Comparison of ENCODE assay signal across 14 cellular contexts in the genomic region with DNA sequence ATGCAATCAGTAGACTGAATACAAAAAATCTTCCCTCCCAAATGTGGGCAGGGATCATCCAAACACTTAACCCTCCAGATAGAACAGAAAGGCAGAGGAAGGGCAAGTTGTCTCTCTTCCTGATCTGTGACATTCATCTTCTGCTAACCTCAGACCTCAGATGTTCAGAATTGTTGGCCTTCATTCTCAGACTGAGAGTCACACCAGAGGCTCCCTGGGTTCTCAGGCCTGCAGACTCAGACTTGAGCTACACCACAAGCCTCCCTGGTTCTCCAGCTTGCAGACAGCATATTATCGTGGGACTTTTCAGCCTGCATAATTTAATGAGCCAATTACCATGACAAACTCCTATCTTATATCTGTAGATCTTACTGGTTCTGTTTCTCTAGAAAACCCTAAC.
DNase-seq lines count a peak whose midpoint lies in the region; TF ChIP-seq lines count a peak whose summit lies in the region.
"Had no signal": no experiment of that assay in that cellular context is flagged by ENCODE, and none has a peak within 500 bp of the region (broad histone marks: within the 10 kb centered on the region; RNA-seq: fewer than 3 reads in every experiment).

No MANE protein-coding gene starts in this region.

- no peaks in the 10 kb centered on the region for H3K36me3 Mint-ChIP-seq in neural progenitor cell
- H3K36me3 Mint-ChIP-seq in activated CD4-positive, alpha-beta T cell treated with anti-CD3 and anti-CD28 coated beads, Interleukin-2, amount 10 ng/mL, durations not matched to agents 24 days and 14 days (ENCODE audit: low read depth), result no peaks in the 10 kb centered on the region
- H3K36me3 Mint-ChIP-seq in immature natural killer cell, result peaks cover 0 to 5% (median 0%) of the 10 kb centered on the region in 3 donors
- H3K36me3 Mint-ChIP-seq in activated CD4-positive, alpha-beta T cell treated with anti-CD3 and anti-CD28 coated beads, Interleukin-2, amount 10 ng/mL, durations not matched to agents 7 days and 5 days (ENCODE audit: low read depth), result no peaks in the 10 kb centered on the region

- 0 out of 2 replicates have a peak overlapping the region, but pooled peaks have one; percentile 39 for H2AFZ ChIP-seq in OCI-LY3 (ENCODE audit: low read depth, low read length)
- peak overlapping the region; percentile 34 for H2AFZ ChIP-seq in neural progenitor cell (replicated peaks)
- H2AFZ ChIP-seq: GM23248 had no signal

- peak; percentile 9 for DNase-seq in brain microvascular endothelial cell
- no peak for DNase-seq in neural progenitor cell (ENCODE audit: low spot score)
- no peak for DNase-seq in activated CD4-positive, alpha-beta T cell treated with anti-CD3 and anti-CD28 coated beads, Interleukin-2, amount 10 ng/mL, durations not matched to agents 24 days and 14 days
- no peak for DNase-seq in immature natural killer cell
- DNase-seq in SIG-M5 treated with dmso at 0.1 percent for 504 hours (lab: John Stamatoyannopoulos, UW; ENCODE audit: unreplicated experiment), result no peak
- no peak for DNase-seq in activated CD4-positive, alpha-beta T cell treated with anti-CD3 and anti-CD28 coated beads, Interleukin-2, amount 10 ng/mL, durations not matched to agents 7 days and 5 days
- DNase-seq: C1 segment of cervical spinal cord; CD4-positive, alpha-beta T cell; DMS79; GM23248; H9 had no signal

- POLR2A ChIA-PET in activated CD4-positive, alpha-beta T cell treated with anti-CD3 and anti-CD28 coated beads, Interleukin-2, amount 10 ng/mL, durations not matched to agents 7 days and 5 days (lab: Charles Lee), result no interaction called here

- CTCF ChIA-PET in activated CD4-positive, alpha-beta T cell treated with anti-CD3 and anti-CD28 coated beads, Interleukin-2, amount 10 ng/mL, durations not matched to agents 7 days and 5 days (lab: Charles Lee), result no interaction called here

- H3K27me3 Mint-ChIP-seq in neural progenitor cell (ENCODE audit: insufficient read depth, low read depth) (peaks cover 2% of the 10 kb centered on the region), immature natural killer cell (ENCODE audit: low read depth in 3 of 3) (no peaks in the 10 kb centered on the region)
- no peaks in the 10 kb centered on the region for H3K27me3 Mint-ChIP-seq in activated CD4-positive, alpha-beta T cell treated with anti-CD3 and anti-CD28 coated beads, Interleukin-2, amount 10 ng/mL, durations not matched to agents 24 days and 14 days
- H3K27me3 Mint-ChIP-seq in activated CD4-positive, alpha-beta T cell treated with anti-CD3 and anti-CD28 coated beads, Interleukin-2, amount 10 ng/mL, durations not matched to agents 7 days and 5 days, result no peaks in the 10 kb centered on the region
- H3K27me3 Mint-ChIP-seq: B cell; CD4-positive, alpha-beta T cell had no signal

- intact Hi-C loops in activated CD4-positive, alpha-beta T cell treated with anti-CD3 and anti-CD28 coated beads, Interleukin-2, amount 10 ng/mL, durations not matched to agents 24 days and 14 days (cut with micrococcal nuclease), result no loop called here

- H3K27ac ChIP-seq in OCI-LY3 (ENCODE audit: low read length) (no peak overlapping the region), brain microvascular endothelial cell (no peak overlapping the region), neural progenitor cell (no peak overlapping the region)
- H3K27ac ChIP-seq: GM23248 had no signal

- no peak overlapping the region for H3K27ac Mint-ChIP-seq in neural progenitor cell
- H3K27ac Mint-ChIP-seq in activated CD4-positive, alpha-beta T cell treated with anti-CD3 and anti-CD28 coated beads, Interleukin-2, amount 10 ng/mL, durations not matched to agents 24 days and 14 days, result no peak overlapping the region
- H3K27ac Mint-ChIP-seq in immature natural killer cell, result no peak overlapping the region
- H3K27ac Mint-ChIP-seq in activated CD4-positive, alpha-beta T cell treated with anti-CD3 and anti-CD28 coated beads, Interleukin-2, amount 10 ng/mL, durations not matched to agents 7 days and 5 days, result no peak overlapping the region
- H3K27ac Mint-ChIP-seq: B cell; CD4-positive, alpha-beta T cell; H9 had no signal

- no peaks in the 10 kb centered on the region for H3K4me1 ChIP-seq in OCI-LY3 (ENCODE audit: low read length)
- no peaks in the 10 kb centered on the region for H3K4me1 ChIP-seq in neural progenitor cell

- no peaks in the 10 kb centered on the region for H3K9me3 ChIP-seq in OCI-LY3 (ENCODE audit: insufficient read depth, low read length)
- no peaks in the 10 kb centered on the region for H3K9me3 ChIP-seq in neural progenitor cell (ENCODE audit: low read depth)

- no peak overlapping the region for H3K9ac ChIP-seq in OCI-LY3 (ENCODE audit: low read length)
- no peak overlapping the region for H3K9ac ChIP-seq in neural progenitor cell
- H3K9ac ChIP-seq: GM23248 had no signal

- no peaks in the 10 kb centered on the region for H3K27me3 ChIP-seq in OCI-LY3 (ENCODE audit: low read depth, low read length)
- H3K27me3 ChIP-seq in brain microvascular endothelial cell (replicated peaks), result no peaks in the 10 kb centered on the region
- no peaks in the 10 kb centered on the region for H3K27me3 ChIP-seq in neural progenitor cell

- H3K79me2 ChIP-seq in OCI-LY3 (ENCODE audit: low read length) (no peaks in the 10 kb centered on the region), neural progenitor cell (ENCODE audit: low read depth) (no peaks in the 10 kb centered on the region)

- TF ChIP-seq CTCF in OCI-LY3 (IDR thresholded peaks at IDR 0.05; ENCODE audit: low read depth, low read length) (no peak), brain microvascular endothelial cell (IDR thresholded peaks at IDR 0.05; ENCODE audit: low read depth, low read length, missing control alignments) (no peak), neural progenitor cell (IDR thresholded peaks at IDR 0.05) (no peak)

- H3K4me1 Mint-ChIP-seq in neural progenitor cell, result peaks cover 4% of the 10 kb centered on the region
- H3K4me1 Mint-ChIP-seq in activated CD4-positive, alpha-beta T cell treated with anti-CD3 and anti-CD28 coated beads, Interleukin-2, amount 10 ng/mL, durations not matched to agents 24 days and 14 days, result no peaks in the 10 kb centered on the region
- H3K4me1 Mint-ChIP-seq in immature natural killer cell, result no peaks in the 10 kb centered on the region
- no peaks in the 10 kb centered on the region for H3K4me1 Mint-ChIP-seq in activated CD4-positive, alpha-beta T cell treated with anti-CD3 and anti-CD28 coated beads, Interleukin-2, amount 10 ng/mL, durations not matched to agents 7 days and 5 days
- H3K4me1 Mint-ChIP-seq: B cell, H9 had no signal

- no peaks in the 10 kb centered on the region for H4K20me1 ChIP-seq in OCI-LY3 (ENCODE audit: insufficient read depth, low read length)
- no peaks in the 10 kb centered on the region for H4K20me1 ChIP-seq in neural progenitor cell (ENCODE audit: low read depth)

- in situ Hi-C loops in brain microvascular endothelial cell (cut with HindIII; ENCODE audit: low pct_ligation_motif_present, low sequenced_read_pairs), result no loop called here

- H3K36me3 ChIP-seq in OCI-LY3 (replicated peaks; ENCODE audit: low read depth, low read length) (no peaks in the 10 kb centered on the region), brain microvascular endothelial cell (replicated peaks) (no peaks in the 10 kb centered on the region), neural progenitor cell (peaks cover 3% of the 10 kb centered on the region)

- H3K4me2 ChIP-seq in OCI-LY3 (ENCODE audit: low read length) (no peak overlapping the region), neural progenitor cell (no peak overlapping the region)

- no peaks in the 10 kb centered on the region for H3F3A ChIP-seq in neural progenitor cell (ENCODE audit: low read depth)

- no peak overlapping the region for H3K4me3 Mint-ChIP-seq in neural progenitor cell
- no peak overlapping the region for H3K4me3 Mint-ChIP-seq in activated CD4-positive, alpha-beta T cell treated with anti-CD3 and anti-CD28 coated beads, Interleukin-2, amount 10 ng/mL, durations not matched to agents 24 days and 14 days
- H3K4me3 Mint-ChIP-seq in immature natural killer cell, result no peak overlapping the region
- H3K4me3 Mint-ChIP-seq in activated CD4-positive, alpha-beta T cell treated with anti-CD3 and anti-CD28 coated beads, Interleukin-2, amount 10 ng/mL, durations not matched to agents 7 days and 5 days, result no peak overlapping the region
- H3K4me3 Mint-ChIP-seq: B cell; CD4-positive, alpha-beta T cell; H9 had no signal

- H3K4me3 ChIP-seq in OCI-LY3 (ENCODE audit: low read length), result no peak overlapping the region
- no peak overlapping the region for H3K4me3 ChIP-seq in brain microvascular endothelial cell (ENCODE audit: low read depth, low read length)
- no peak overlapping the region for H3K4me3 ChIP-seq in neural progenitor cell
- H3K4me3 ChIP-seq: GM12878, GM23248 had no signal

- H3K9me3 Mint-ChIP-seq in neural progenitor cell, result peaks cover 7% of the 10 kb centered on the region
- H3K9me3 Mint-ChIP-seq in activated CD4-positive, alpha-beta T cell treated with anti-CD3 and anti-CD28 coated beads, Interleukin-2, amount 10 ng/mL, durations not matched to agents 24 days and 14 days, result no peaks in the 10 kb centered on the region
- H3K9me3 Mint-ChIP-seq in immature natural killer cell, result peaks cover 8 to 35% (median 13%) of the 10 kb centered on the region in 6 donors
- H3K9me3 Mint-ChIP-seq in activated CD4-positive, alpha-beta T cell treated with anti-CD3 and anti-CD28 coated beads, Interleukin-2, amount 10 ng/mL, durations not matched to agents 7 days and 5 days, result no peaks in the 10 kb centered on the region
